In genomic region chr2:215851091-215851490, GRCh38 we compare ENCODE assay signal across 17 cellular contexts.
DNase-seq lines count a peak whose midpoint lies in the region; ATAC-seq and TF ChIP-seq lines count a peak whose summit lies in the region.
"Had no signal": no experiment of that assay in that cellular context is flagged by ENCODE, and none has a peak within 500 bp of the region (broad histone marks: within the 10 kb centered on the region; RNA-seq: fewer than 3 reads in every experiment).

No MANE protein-coding gene starts in this region.

- H3K9me3 ChIP-seq in heart right ventricle, result peaks cover 0 to 17% (median 0%) of the 10 kb centered on the region in 11 donors
- H3K9me3 ChIP-seq in aorta (ENCODE audit: control insufficient read depth, low read length), result no peaks in the 10 kb centered on the region

- no peak overlapping the region for H3K4me3 ChIP-seq in heart right ventricle
- no peak overlapping the region for H3K4me3 ChIP-seq in coronary artery
- no peak overlapping the region for H3K4me3 ChIP-seq in aorta (ENCODE audit: low read length in 2 of 2)
- H3K4me3 ChIP-seq: A549 had no signal

- DNase-seq in heart right ventricle (no peak), cardiac septum (ENCODE audit: low spot score) (no peak), coronary artery (ENCODE audit: low spot score) (no peak), iris pigment epithelial cell (ENCODE audit: low read depth) (peak; percentile 80), aorta (no peak), DMS 273 treated with DMSO at 0.1 percent for 48 hours (lab: John Stamatoyannopoulos, UW) (no peak)
- DNase-seq: activated T-cell treated with anti-CD3 and anti-CD28 coated beads, Interleukin-2, amount 50 U/mL, for 72 hours; amygdala; H7; Kasumi-1; NCI-H1694 treated with DMSO at 0.1 percent for 48 hours; NCI-H524; stimulated activated naive B cell treated with anti-CD40 and anti-IgM and Interleukin-4, amounts not matched to agents 10 μg/mL and 1 μg/mL and 100 μg/mL, for 72 hours; T1000 had no signal

- H3K4me1 ChIP-seq in heart right ventricle (peaks cover 0 to 30% (median 13%) of the 10 kb centered on the region in 9 donors), aorta (ENCODE audit: control insufficient read depth in 1 of 2, insufficient read depth in 2 of 2, low read length in 2 of 2) (peaks cover 5 to 7% of the 10 kb centered on the region in 2 donors)

- ATAC-seq in heart right ventricle (peak in 4 of 8 donors; percentile 9 to 36 (median 19)), aorta (ENCODE audit: low FRiP score) (peak; percentile 48), HG03095 (IDR thresholded peaks at IDR 0.05; ENCODE audit: unreplicated experiment) (no peak), HG02798 (IDR thresholded peaks at IDR 0.05; ENCODE audit: poor library complexity, unreplicated experiment) (no peak)
- ATAC-seq: A549; activated T-cell treated with anti-CD3 and anti-CD28 coated beads, Interleukin-2, amount 50 U/mL, for 72 hours; stimulated activated naive B cell treated with anti-CD40 and anti-IgM and Interleukin-4, amounts not matched to agents 10 μg/mL and 1 μg/mL and 100 μg/mL, for 72 hours had no signal

- 62 to 65% methylated on average over 2 of the region's 2 CpGs for WGBS in heart right ventricle, 2 donors
- WGBS in aorta, 2 donors, result 2 to 7% methylated on average over 2 of the region's 2 CpGs

- H3K27me3 ChIP-seq in heart right ventricle, result no peaks in the 10 kb centered on the region
- no peaks in the 10 kb centered on the region for H3K27me3 ChIP-seq in aorta (ENCODE audit: control insufficient read depth in 1 of 2, insufficient read depth in 2 of 2, low read length in 1 of 2)

- H3K27ac ChIP-seq in heart right ventricle, result peak overlapping the region; percentile 9 to 78 (median 62)
- peak overlapping the region; percentile 19 to 81 for H3K27ac ChIP-seq in coronary artery
- peak overlapping the region in 1 of 2 donors; percentile 80 for H3K27ac ChIP-seq in aorta (ENCODE audit: low read depth in 1 of 2, low read length in 2 of 2)
- H3K27ac ChIP-seq: A549 had no signal

- intact Hi-C loops in heart right ventricle (cut with DNase I), result no loop called here
- intact Hi-C loops in cardiac septum (cut with DNase I), result no loop called here
- intact Hi-C loops in aorta (cut with DNase I), result no loop called here

- TF ChIP-seq CTCF in heart right ventricle (IDR thresholded peaks at IDR 0.05) (no peak), coronary artery (IDR thresholded peaks at IDR 0.05) (no peak)

- H3K36me3 ChIP-seq in heart right ventricle (no peaks in the 10 kb centered on the region), aorta (ENCODE audit: control insufficient read depth in 1 of 2, insufficient read depth in 2 of 2, low read length in 1 of 2) (no peaks in the 10 kb centered on the region)
